1 cellular context compared by ENCODE assay signal in the genomic region with DNA sequence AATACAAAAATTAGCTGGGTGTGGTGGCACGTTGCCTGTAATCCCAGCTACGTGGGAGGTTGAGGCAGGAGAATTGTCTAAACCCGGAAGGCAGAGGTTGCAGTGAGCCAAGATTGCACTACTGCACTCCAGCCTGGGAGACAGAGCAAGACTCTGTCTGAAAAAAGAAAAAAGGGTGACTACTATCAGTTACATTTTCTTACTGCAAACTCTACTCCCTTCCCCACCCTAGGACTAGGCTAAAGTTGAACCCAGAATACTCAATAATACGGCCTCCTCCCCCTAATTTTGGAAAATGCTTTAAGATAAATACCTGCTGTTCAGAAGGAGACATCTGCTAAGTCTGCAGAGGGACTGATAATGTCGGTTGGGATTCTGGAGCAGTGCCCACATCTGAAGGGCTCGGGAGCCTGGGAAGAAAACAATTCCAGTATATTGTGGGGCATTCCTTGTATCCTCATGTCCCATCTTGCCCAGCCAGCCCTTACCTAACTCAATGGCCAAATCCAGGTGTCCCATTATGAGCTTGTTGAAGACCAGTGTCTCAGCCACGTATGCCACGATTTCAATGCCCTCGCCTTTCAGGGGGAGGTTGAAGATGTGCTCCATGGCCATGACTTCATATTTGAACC.
A peak's percentile ranks its signal among the peaks of the same experiment; 100 is the strongest.
TF ChIP-seq lines count a peak whose summit lies in the region.

No MANE protein-coding gene starts in this region.

TF ChIP-seq in K562, 482 proteins besides CTCF, POLR2A, EP300 and RAD21 (continued from another document):
- TF ChIP-seq ZNF280A (IDR thresholded peaks at IDR 0.05; ENCODE audit: low read depth, partially characterized antibody) (no peak), TOE1 (IDR thresholded peaks at IDR 0.05; ENCODE audit: borderline replicate concordance) (peak; percentile 9; the same call in 1 of the 2 replicates), TOE1 (CRISPR knock-in tag; IDR thresholded peaks at IDR 0.05; ENCODE audit: borderline replicate concordance, low read depth) (no peak), PTRF (tag; IDR thresholded peaks at IDR 0.05) (peak; percentile 37; the same call in 1 of the 2 replicates), SMARCC2 (IDR thresholded peaks at IDR 0.05; ENCODE audit: low read depth) (no peak), NFIC (IDR thresholded peaks at IDR 0.05) (peak; percentile 75), ZNF124 (CRISPR knock-in tag; IDR thresholded peaks at IDR 0.05) (no peak), GTF2E2 (tag; IDR thresholded peaks at IDR 0.05) (0 out of 2 replicates have a peak, but pooled peaks have one; percentile 12), CSDE1 (IDR thresholded peaks at IDR 0.05) (no peak), ZFX (CRISPR knock-in tag; IDR thresholded peaks at IDR 0.05) (0 out of 2 replicates have a peak, but pooled peaks have one; percentile 30), CXXC5 (CRISPR knock-in tag; IDR thresholded peaks at IDR 0.05) (peak; percentile 50), NCOR1 (IDR thresholded peaks at IDR 0.05) (peak; percentile 64), NR4A1 (CRISPR knock-in tag; IDR thresholded peaks at IDR 0.05) (no peak), NR4A1 (tag; IDR thresholded peaks at IDR 0.05) (peak; percentile 46), CEBPG (CRISPR knock-in tag; IDR thresholded peaks at IDR 0.05) (no peak), CEBPG (tag; conservative IDR thresholded peaks at IDR 0.05 in 1 of 2, IDR thresholded peaks at IDR 0.05 in 1 of 2) (0 out of 4 replicates have a peak, but pooled peaks of 1 of the 2 experiments have one; percentile 19), TEAD4 (IDR thresholded peaks at IDR 0.05; ENCODE audit: low read length) (peak; percentile 68), TEAD4 (CRISPR knock-in tag; IDR thresholded peaks at IDR 0.05; ENCODE audit: borderline replicate concordance) (no peak), TAL1 (IDR thresholded peaks at IDR 0.05) (peak; percentile 66), ZEB2 (IDR thresholded peaks at IDR 0.05) (no peak; the same call in 1 of the 2 replicates), HDAC8 (tag; IDR thresholded peaks at IDR 0.05) (peak; percentile 62; the same call in 1 of the 2 replicates), ELF1 (tag; IDR thresholded peaks at IDR 0.05) (0 out of 2 replicates have a peak, but pooled peaks have one; percentile 40), ZNF197 (CRISPR knock-in tag; IDR thresholded peaks at IDR 0.05; ENCODE audit: low read depth) (0 out of 2 replicates have a peak, but pooled peaks have one; percentile 22), SMARCE1 (IDR thresholded peaks at IDR 0.05) (0 out of 2 replicates have a peak, but pooled peaks have one; percentile 18), DPF2 (IDR thresholded peaks at IDR 0.05) (peak; percentile 52; the same call in 1 of the 2 replicates), KAT7 (CRISPR knock-in tag; IDR thresholded peaks at IDR 0.05; ENCODE audit: borderline replicate concordance) (no peak), L3MBTL2 (IDR thresholded peaks at IDR 0.05) (no peak), STAT5A (IDR thresholded peaks at IDR 0.05; ENCODE audit: borderline replicate concordance, low read length) (0 out of 2 replicates have a peak, but pooled peaks have one; percentile 20), CREB1 (IDR thresholded peaks at IDR 0.05) (no peak), CREB1 (CRISPR knock-in tag; IDR thresholded peaks at IDR 0.05) (no peak), FOXM1 (IDR thresholded peaks at IDR 0.05; ENCODE audit: low read depth) (no peak; the same call in 1 of the 2 replicates), FOXM1 (CRISPR knock-in tag; IDR thresholded peaks at IDR 0.05; ENCODE audit: low read depth) (no peak), RBBP5 (IDR thresholded peaks at IDR 0.05; ENCODE audit: borderline replicate concordance, insufficient read depth, low read length, poor library complexity, severe bottlenecking) (no peak), ZNF175 (CRISPR knock-in tag; IDR thresholded peaks at IDR 0.05; ENCODE audit: low read depth) (peak; percentile 71; the same call in 1 of the 2 replicates), DMBX1 (CRISPR knock-in tag; IDR thresholded peaks at IDR 0.05; ENCODE audit: borderline replicate concordance) (peak; percentile 42; the same call in 1 of the 2 replicates), NR1H2 (CRISPR knock-in tag; IDR thresholded peaks at IDR 0.05) (no peak), MECOM (CRISPR knock-in tag; IDR thresholded peaks at IDR 0.05) (peak; percentile 30; the same call in 1 of the 2 replicates), ZNF449 (CRISPR knock-in tag; IDR thresholded peaks at IDR 0.05) (no peak), ZBTB1 (CRISPR knock-in tag; IDR thresholded peaks at IDR 0.05; ENCODE audit: borderline replicate concordance, low read depth) (peak; percentile 45; the same call in 1 of the 2 replicates)
- TF ChIP-seq, protein P1, sequence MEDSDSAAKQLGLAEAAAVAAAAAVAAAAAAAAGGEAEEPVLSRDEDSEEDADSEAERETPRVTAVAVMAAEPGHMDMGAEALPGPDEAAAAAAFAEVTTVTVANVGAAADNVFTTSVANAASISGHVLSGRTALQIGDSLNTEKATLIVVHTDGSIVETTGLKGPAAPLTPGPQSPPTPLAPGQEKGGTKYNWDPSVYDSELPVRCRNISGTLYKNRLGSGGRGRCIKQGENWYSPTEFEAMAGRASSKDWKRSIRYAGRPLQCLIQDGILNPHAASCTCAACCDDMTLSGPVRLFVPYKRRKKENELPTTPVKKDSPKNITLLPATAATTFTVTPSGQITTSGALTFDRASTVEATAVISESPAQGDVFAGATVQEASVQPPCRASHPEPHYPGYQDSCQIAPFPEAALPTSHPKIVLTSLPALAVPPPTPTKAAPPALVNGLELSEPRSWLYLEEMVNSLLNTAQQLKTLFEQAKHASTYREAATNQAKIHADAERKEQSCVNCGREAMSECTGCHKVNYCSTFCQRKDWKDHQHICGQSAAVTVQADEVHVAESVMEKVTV (CRISPR knock-in tag; IDR thresholded peaks at IDR 0.05) = 0 out of 2 replicates have a peak, but pooled peaks have one; percentile 8
- TF ChIP-seq, protein P2, sequence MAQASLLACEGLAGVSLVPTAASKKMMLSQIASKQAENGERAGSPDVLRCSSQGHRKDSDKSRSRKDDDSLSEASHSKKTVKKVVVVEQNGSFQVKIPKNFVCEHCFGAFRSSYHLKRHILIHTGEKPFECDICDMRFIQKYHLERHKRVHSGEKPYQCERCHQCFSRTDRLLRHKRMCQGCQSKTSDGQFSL (CRISPR knock-in tag; IDR thresholded peaks at IDR 0.05) = no peak
- TF ChIP-seq, protein P2 (tag; IDR thresholded peaks at IDR 0.05) = 0 out of 4 replicates have a peak, but pooled peaks of 1 of the 2 experiments have one; percentile 45
- TF ChIP-seq, protein P3, sequence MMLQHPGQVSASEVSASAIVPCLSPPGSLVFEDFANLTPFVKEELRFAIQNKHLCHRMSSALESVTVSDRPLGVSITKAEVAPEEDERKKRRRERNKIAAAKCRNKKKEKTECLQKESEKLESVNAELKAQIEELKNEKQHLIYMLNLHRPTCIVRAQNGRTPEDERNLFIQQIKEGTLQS (IDR thresholded peaks at IDR 0.05) = no peak
- TF ChIP-seq, protein P3 (CRISPR knock-in tag; conservative IDR thresholded peaks at IDR 0.05) = no peak
